ENCODE assay signal across 2 cellular contexts in the genomic region with DNA sequence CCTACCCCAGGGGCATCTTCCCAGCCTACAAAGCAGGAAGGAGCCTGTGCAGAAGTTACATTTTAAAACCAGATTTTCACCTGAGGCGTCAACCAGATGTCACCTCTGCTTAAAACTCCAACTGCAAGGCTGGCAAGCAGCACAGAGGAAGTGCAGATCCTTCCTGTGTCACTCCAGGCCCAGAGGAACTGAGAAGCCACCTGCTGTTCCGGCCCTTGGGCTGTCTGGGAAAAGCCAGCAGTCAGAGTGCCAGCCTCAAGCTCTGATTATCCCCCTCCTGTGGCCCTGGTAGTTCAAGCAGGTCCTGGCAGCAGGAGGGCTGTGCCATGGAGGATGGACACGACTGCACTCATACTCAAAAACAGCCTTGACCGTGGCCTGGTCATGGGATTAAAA.
TF ChIP-seq lines count a peak whose summit lies in the region.

No MANE protein-coding gene starts in this region.

TF ChIP-seq in HEK293, 187 proteins besides CTCF, POLR2A, EP300 and RAD21 (continues in another document):
- TF ChIP-seq ZNF157 (tag by site-specific recombination; IDR thresholded peaks at IDR 0.05) = no peak
- no peak for TF ChIP-seq ZNF843 (tag by site-specific recombination; IDR thresholded peaks at IDR 0.05)
- TF ChIP-seq ZNF366 (tag by site-specific recombination; conservative IDR thresholded peaks at IDR 0.05) = no peak
- TF ChIP-seq, protein P1, sequence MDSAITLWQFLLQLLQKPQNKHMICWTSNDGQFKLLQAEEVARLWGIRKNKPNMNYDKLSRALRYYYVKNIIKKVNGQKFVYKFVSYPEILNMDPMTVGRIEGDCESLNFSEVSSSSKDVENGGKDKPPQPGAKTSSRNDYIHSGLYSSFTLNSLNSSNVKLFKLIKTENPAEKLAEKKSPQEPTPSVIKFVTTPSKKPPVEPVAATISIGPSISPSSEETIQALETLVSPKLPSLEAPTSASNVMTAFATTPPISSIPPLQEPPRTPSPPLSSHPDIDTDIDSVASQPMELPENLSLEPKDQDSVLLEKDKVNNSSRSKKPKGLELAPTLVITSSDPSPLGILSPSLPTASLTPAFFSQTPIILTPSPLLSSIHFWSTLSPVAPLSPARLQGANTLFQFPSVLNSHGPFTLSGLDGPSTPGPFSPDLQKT (IDR thresholded peaks at IDR 0.05; ENCODE audit: borderline replicate concordance, low read depth, low read length) = no peak
- TF ChIP-seq, protein P2, sequence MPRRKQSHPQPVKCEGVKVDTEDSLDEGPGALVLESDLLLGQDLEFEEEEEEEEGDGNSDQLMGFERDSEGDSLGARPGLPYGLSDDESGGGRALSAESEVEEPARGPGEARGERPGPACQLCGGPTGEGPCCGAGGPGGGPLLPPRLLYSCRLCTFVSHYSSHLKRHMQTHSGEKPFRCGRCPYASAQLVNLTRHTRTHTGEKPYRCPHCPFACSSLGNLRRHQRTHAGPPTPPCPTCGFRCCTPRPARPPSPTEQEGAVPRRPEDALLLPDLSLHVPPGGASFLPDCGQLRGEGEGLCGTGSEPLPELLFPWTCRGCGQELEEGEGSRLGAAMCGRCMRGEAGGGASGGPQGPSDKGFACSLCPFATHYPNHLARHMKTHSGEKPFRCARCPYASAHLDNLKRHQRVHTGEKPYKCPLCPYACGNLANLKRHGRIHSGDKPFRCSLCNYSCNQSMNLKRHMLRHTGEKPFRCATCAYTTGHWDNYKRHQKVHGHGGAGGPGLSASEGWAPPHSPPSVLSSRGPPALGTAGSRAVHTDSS (tag by site-specific recombination; IDR thresholded peaks at IDR 0.05) = no peak
- TF ChIP-seq KLF9 (tag by site-specific recombination; IDR thresholded peaks at IDR 0.05; ENCODE audit: low read depth) = no peak
- TF ChIP-seq ZNF274 (IDR thresholded peaks at IDR 0.05; ENCODE audit: low read length) = no peak
- TF ChIP-seq ZNF274 (tag by site-specific recombination; IDR thresholded peaks at IDR 0.05; ENCODE audit: borderline replicate concordance) = no peak
- TF ChIP-seq ZNF335 (tag by site-specific recombination; conservative IDR thresholded peaks at IDR 0.05) = no peak
- no peak for TF ChIP-seq ZFP69B (tag by site-specific recombination; IDR thresholded peaks at IDR 0.05)
- no peak for TF ChIP-seq ZFP37 (tag by site-specific recombination; IDR thresholded peaks at IDR 0.05)
- TF ChIP-seq ZNF654 (tag by site-specific recombination; IDR thresholded peaks at IDR 0.05; ENCODE audit: low read depth) = no peak
- TF ChIP-seq ZNF473 (tag by site-specific recombination; IDR thresholded peaks at IDR 0.05) = no peak
- no peak for TF ChIP-seq ZNF302 (tag by site-specific recombination; IDR thresholded peaks at IDR 0.05; ENCODE audit: low read depth)
- no peak for TF ChIP-seq ZNF184 (tag by site-specific recombination; IDR thresholded peaks at IDR 0.05)
- TF ChIP-seq, protein P3, sequence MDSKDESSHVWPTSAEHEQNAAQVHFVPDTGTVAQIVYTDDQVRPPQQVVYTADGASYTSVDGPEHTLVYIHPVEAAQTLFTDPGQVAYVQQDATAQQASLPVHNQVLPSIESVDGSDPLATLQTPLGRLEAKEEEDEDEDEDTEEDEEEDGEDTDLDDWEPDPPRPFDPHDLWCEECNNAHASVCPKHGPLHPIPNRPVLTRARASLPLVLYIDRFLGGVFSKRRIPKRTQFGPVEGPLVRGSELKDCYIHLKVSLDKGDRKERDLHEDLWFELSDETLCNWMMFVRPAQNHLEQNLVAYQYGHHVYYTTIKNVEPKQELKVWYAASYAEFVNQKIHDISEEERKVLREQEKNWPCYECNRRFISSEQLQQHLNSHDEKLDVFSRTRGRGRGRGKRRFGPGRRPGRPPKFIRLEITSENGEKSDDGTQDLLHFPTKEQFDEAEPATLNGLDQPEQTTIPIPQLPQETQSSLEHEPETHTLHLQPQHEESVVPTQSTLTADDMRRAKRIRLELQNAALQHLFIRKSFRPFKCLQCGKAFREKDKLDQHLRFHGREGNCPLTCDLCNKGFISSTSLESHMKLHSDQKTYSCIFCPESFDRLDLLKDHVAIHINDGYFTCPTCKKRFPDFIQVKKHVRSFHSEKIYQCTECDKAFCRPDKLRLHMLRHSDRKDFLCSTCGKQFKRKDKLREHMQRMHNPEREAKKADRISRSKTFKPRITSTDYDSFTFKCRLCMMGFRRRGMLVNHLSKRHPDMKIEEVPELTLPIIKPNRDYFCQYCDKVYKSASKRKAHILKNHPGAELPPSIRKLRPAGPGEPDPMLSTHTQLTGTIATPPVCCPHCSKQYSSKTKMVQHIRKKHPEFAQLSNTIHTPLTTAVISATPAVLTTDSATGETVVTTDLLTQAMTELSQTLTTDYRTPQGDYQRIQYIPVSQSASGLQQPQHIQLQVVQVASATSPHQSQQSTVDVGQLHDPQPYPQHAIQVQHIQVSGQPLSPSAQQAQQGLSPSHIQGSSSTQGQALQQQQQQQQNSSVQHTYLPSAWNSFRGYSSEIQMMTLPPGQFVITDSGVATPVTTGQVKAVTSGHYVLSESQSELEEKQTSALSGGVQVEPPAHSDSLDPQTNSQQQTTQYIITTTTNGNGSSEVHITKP (tag by site-specific recombination; IDR thresholded peaks at IDR 0.05) = 0 out of 2 replicates have a peak, but pooled peaks have one; percentile 8
- no peak for TF ChIP-seq ZNF555 (tag by site-specific recombination; conservative IDR thresholded peaks at IDR 0.05)
- TF ChIP-seq ZBTB8A (tag by site-specific recombination; IDR thresholded peaks at IDR 0.05) = no peak
- TF ChIP-seq ZSCAN23 (tag by site-specific recombination; IDR thresholded peaks at IDR 0.05) = no peak
- TF ChIP-seq ZNF658 (tag by site-specific recombination; IDR thresholded peaks at IDR 0.05) = no peak
- TF ChIP-seq ZBTB17 (tag by site-specific recombination; IDR thresholded peaks at IDR 0.05) = peak; percentile 35; the same call in 1 of the 2 replicates
- TF ChIP-seq, protein P4, sequence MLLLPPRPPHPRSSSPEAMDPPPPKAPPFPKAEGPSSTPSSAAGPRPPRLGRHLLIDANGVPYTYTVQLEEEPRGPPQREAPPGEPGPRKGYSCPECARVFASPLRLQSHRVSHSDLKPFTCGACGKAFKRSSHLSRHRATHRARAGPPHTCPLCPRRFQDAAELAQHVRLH (tag by site-specific recombination; IDR thresholded peaks at IDR 0.05) = no peak
- TF ChIP-seq ZNF600 (tag by site-specific recombination; IDR thresholded peaks at IDR 0.05) = peak; percentile 87
- TF ChIP-seq ZBTB21 (tag by site-specific recombination; IDR thresholded peaks at IDR 0.05) = no peak
- peak; percentile 59; the same call in 1 of the 2 replicates for TF ChIP-seq ZNF341 (tag by site-specific recombination; IDR thresholded peaks at IDR 0.05; ENCODE audit: low read depth)
- no peak for TF ChIP-seq ZNF549 (tag by site-specific recombination; IDR thresholded peaks at IDR 0.05)
- no peak for TF ChIP-seq ZNF239 (tag by site-specific recombination; IDR thresholded peaks at IDR 0.05)

TF ChIP-seq in K562, 482 proteins besides CTCF, POLR2A, EP300 and RAD21:
- TF ChIP-seq KDM4B (IDR thresholded peaks at IDR 0.05; ENCODE audit: borderline replicate concordance in 2 of 2, low read depth in 1 of 2) = no peak
- no peak for TF ChIP-seq U2AF1 (optimal IDR thresholded peaks at IDR 0.05; ENCODE audit: low read depth, low read length)
- no peak for TF ChIP-seq ZFPM2 (CRISPR knock-in tag; IDR thresholded peaks at IDR 0.05)
- TF ChIP-seq SRSF1 (IDR thresholded peaks at IDR 0.05; ENCODE audit: low read depth, low read length) = no peak
- TF ChIP-seq SOX6 (IDR thresholded peaks at IDR 0.05) = no peak
- no peak for TF ChIP-seq ILF3 (IDR thresholded peaks at IDR 0.05; ENCODE audit: borderline replicate concordance)
- no peak for TF ChIP-seq NFIX (CRISPR knock-in tag; IDR thresholded peaks at IDR 0.05; ENCODE audit: low read depth)
- TF ChIP-seq, protein P5, sequence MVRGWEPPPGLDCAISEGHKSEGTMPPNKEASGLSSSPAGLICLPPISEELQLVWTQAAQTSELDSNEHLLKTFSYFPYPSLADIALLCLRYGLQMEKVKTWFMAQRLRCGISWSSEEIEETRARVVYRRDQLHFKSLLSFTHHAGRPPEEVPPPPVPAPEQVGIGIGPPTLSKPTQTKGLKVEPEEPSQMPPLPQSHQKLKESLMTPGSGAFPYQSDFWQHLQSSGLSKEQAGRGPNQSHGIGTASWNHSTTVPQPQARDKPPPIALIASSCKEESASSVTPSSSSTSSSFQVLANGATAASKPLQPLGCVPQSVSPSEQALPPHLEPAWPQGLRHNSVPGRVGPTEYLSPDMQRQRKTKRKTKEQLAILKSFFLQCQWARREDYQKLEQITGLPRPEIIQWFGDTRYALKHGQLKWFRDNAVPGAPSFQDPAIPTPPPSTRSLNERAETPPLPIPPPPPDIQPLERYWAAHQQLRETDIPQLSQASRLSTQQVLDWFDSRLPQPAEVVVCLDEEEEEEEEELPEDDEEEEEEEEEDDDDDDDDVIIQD (CRISPR knock-in tag; IDR thresholded peaks at IDR 0.05) = no peak
- no peak for TF ChIP-seq ZNF3 (CRISPR knock-in tag; IDR thresholded peaks at IDR 0.05)
- TF ChIP-seq MAZ (CRISPR knock-in tag; conservative IDR thresholded peaks at IDR 0.05 in 1 of 2, IDR thresholded peaks at IDR 0.05 in 1 of 2) = no peak
- no peak for TF ChIP-seq ZNF589 (CRISPR knock-in tag; IDR thresholded peaks at IDR 0.05; ENCODE audit: low read depth)
- no peak for TF ChIP-seq ZNF586 (CRISPR knock-in tag; conservative IDR thresholded peaks at IDR 0.05)
- TF ChIP-seq, protein P6, sequence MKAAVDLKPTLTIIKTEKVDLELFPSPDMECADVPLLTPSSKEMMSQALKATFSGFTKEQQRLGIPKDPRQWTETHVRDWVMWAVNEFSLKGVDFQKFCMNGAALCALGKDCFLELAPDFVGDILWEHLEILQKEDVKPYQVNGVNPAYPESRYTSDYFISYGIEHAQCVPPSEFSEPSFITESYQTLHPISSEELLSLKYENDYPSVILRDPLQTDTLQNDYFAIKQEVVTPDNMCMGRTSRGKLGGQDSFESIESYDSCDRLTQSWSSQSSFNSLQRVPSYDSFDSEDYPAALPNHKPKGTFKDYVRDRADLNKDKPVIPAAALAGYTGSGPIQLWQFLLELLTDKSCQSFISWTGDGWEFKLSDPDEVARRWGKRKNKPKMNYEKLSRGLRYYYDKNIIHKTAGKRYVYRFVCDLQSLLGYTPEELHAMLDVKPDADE (conservative IDR thresholded peaks at IDR 0.05; ENCODE audit: control insufficient read depth, low read depth, low read length) = no peak
- TF ChIP-seq DACH1 (IDR thresholded peaks at IDR 0.05; ENCODE audit: partially characterized antibody) = no peak
- TF ChIP-seq NFE2 (IDR thresholded peaks at IDR 0.05; ENCODE audit: low read depth) = no peak
- TF ChIP-seq BMI1 (IDR thresholded peaks at IDR 0.05; ENCODE audit: low read length) = no peak
- TF ChIP-seq YY1 (IDR thresholded peaks at IDR 0.05; ENCODE audit: borderline replicate concordance in 1 of 3, control insufficient read depth in 1 of 3, extremely low read depth in 1 of 3, insufficient read depth in 3 of 3, insufficient read length in 1 of 3, insufficient replicate concordance in 2 of 3, low read depth in 1 of 3, low read length in 2 of 3) = no peak
- TF ChIP-seq, protein P7, sequence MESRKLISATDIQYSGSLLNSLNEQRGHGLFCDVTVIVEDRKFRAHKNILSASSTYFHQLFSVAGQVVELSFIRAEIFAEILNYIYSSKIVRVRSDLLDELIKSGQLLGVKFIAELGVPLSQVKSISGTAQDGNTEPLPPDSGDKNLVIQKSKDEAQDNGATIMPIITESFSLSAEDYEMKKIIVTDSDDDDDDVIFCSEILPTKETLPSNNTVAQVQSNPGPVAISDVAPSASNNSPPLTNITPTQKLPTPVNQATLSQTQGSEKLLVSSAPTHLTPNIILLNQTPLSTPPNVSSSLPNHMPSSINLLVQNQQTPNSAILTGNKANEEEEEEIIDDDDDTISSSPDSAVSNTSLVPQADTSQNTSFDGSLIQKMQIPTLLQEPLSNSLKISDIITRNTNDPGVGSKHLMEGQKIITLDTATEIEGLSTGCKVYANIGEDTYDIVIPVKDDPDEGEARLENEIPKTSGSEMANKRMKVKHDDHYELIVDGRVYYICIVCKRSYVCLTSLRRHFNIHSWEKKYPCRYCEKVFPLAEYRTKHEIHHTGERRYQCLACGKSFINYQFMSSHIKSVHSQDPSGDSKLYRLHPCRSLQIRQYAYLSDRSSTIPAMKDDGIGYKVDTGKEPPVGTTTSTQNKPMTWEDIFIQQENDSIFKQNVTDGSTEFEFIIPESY (CRISPR knock-in tag; IDR thresholded peaks at IDR 0.05) = no peak
